Comparison of ENCODE assay signal across 29 cellular contexts in genomic region chr15:46329876-46330275, GRCh38.
"Had no signal": no experiment of that assay in that cellular context is flagged by ENCODE, and none has a peak within 500 bp of the region (broad histone marks: within the 10 kb centered on the region; RNA-seq: fewer than 3 reads in every experiment).

No MANE protein-coding gene starts in this region.

- DNase-seq: stimulated activated CD4-positive, alpha-beta T cell treated with anti-CD3 and anti-CD28 coated beads, Interleukin-2, amount 100 ng/mL, for 48 hours; stimulated activated CD4-positive, alpha-beta T cell treated with anti-CD3 and anti-CD28 coated beads, Interleukin-4, amount 100 ng/mL, for 1 hour; stimulated activated CD4-positive, alpha-beta T cell treated with anti-CD3 and anti-CD28 coated beads, Interleukin-4, amount 100 ng/mL, for 24 hours; stimulated activated CD4-positive, alpha-beta T cell treated with anti-CD3 and anti-CD28 coated beads, Interleukin-4, amount 100 ng/mL, for 4 hours; stimulated activated CD8-positive, alpha-beta memory T cell treated with anti-CD3 and anti-CD28 coated beads, Interleukin-4, amount 100 ng/mL, for 48 hours; stimulated activated naive B cell treated with anti-CD40 and anti-IgM and Interleukin-4, amounts not matched to agents 10 μg/mL and 1 μg/mL and 100 μg/mL, for 72 hours; stimulated activated naive CD4-positive, alpha-beta T cell; stimulated activated naive CD4-positive, alpha-beta T cell treated with Interleukin-2 at 50 U/mL for 16 hours; stimulated activated naive CD8-positive, alpha-beta T cell treated with anti-CD3 and anti-CD28 coated beads, Interleukin-15, amount 100 ng/mL, for 72 hours; stimulated activated naive CD8-positive, alpha-beta T cell treated with anti-CD3 and anti-CD28 coated beads, Interleukin-15, Interleukin-2, amounts not matched to agents 100 U/mL and 50 U/mL, for 24 hours; stomach; substantia nigra; testis; thyroid gland; tibial artery; transverse colon; trophoblast cell; upper lobe of left lung; upper lobe of right lung; uterus had no signal

- FAIRE-seq: urothelium cell line had no signal

- H3K9me3 ChIP-seq: stomach, suprapubic skin, testis, thoracic aorta, thyroid gland, tibial artery, tibial nerve, transverse colon, upper lobe of left lung, upper lobe of right lung, uterus, vagina had no signal

- H3K4me3 Mint-ChIP-seq: stimulated activated effector memory CD8-positive, alpha-beta T cell treated with anti-CD3 and anti-CD28 coated beads, Interleukin-12 subunit alpha, Interleukin-12 subunit beta, amount 100 ng/mL, for 72 hours; stimulated activated memory B cell treated with anti-CD40 and anti-IgM and Interleukin-4, amounts not matched to agents 10 μg/mL and 1 μg/mL and 100 μg/mL, for 72 hours; stimulated activated naive B cell treated with anti-CD40 and anti-IgM and Interleukin-4, amounts not matched to agents 10 μg/mL and 1 μg/mL and 100 μg/mL, for 72 hours; stimulated activated naive CD8-positive, alpha-beta T cell treated with anti-CD3 and anti-CD28 coated beads, Interleukin-15, amount 100 ng/mL, for 72 hours; stimulated activated naive CD8-positive, alpha-beta T cell treated with anti-CD3 and anti-CD28 coated beads, Interleukin-15, Interleukin-2, amounts not matched to agents 100 ng/mL and 50 ng/mL, for 24 hours; type B pancreatic cell had no signal

- ATAC-seq: stimulated activated effector memory CD8-positive, alpha-beta T cell treated with anti-CD3 and anti-CD28 coated beads, Interleukin-12 subunit alpha, Interleukin-12 subunit beta, amount 100 ng/mL, for 72 hours; stimulated activated memory B cell treated with anti-CD40 and anti-IgM and Interleukin-4, amounts not matched to agents 10 μg/mL and 1 μg/mL and 100 μg/mL, for 72 hours; stimulated activated naive B cell treated with anti-CD40 and anti-IgM and Interleukin-4, amounts not matched to agents 10 μg/mL and 1 μg/mL and 100 μg/mL, for 72 hours; stimulated activated naive CD8-positive, alpha-beta T cell treated with anti-CD3 and anti-CD28 coated beads, Interleukin-15, amount 100 ng/mL, for 72 hours; stimulated activated naive CD8-positive, alpha-beta T cell treated with anti-CD3 and anti-CD28 coated beads, Interleukin-15, Interleukin-2, amounts not matched to agents 100 U/mL and 50 U/mL, for 24 hours; upper lobe of right lung had no signal

- H3K4me1 ChIP-seq: stomach, suprapubic skin, testis, thyroid gland, tibial artery, tibial nerve, transverse colon, upper lobe of left lung, upper lobe of right lung, uterus, vagina had no signal

- H3K27ac Mint-ChIP-seq: stimulated activated effector memory CD8-positive, alpha-beta T cell treated with anti-CD3 and anti-CD28 coated beads, Interleukin-12 subunit alpha, Interleukin-12 subunit beta, amount 100 ng/mL, for 72 hours; stimulated activated memory B cell treated with anti-CD40 and anti-IgM and Interleukin-4, amounts not matched to agents 10 μg/mL and 1 μg/mL and 100 μg/mL, for 72 hours; stimulated activated naive B cell treated with anti-CD40 and anti-IgM and Interleukin-4, amounts not matched to agents 10 μg/mL and 1 μg/mL and 100 μg/mL, for 72 hours; stimulated activated naive CD8-positive, alpha-beta T cell treated with anti-CD3 and anti-CD28 coated beads, Interleukin-15, amount 100 ng/mL, for 72 hours; stimulated activated naive CD8-positive, alpha-beta T cell treated with anti-CD3 and anti-CD28 coated beads, Interleukin-15, Interleukin-2, amounts not matched to agents 100 ng/mL and 50 ng/mL, for 24 hours; type B pancreatic cell had no signal

- H3K27ac ChIP-seq: stomach, suprapubic skin, testis, thoracic aorta, thyroid gland, tibial artery, tibial nerve, transverse colon, upper lobe of left lung, upper lobe of right lung, uterus, vagina had no signal

- H3K4me3 ChIP-seq: stomach, suprapubic skin, testis, thoracic aorta, thyroid gland, tibial artery, tibial nerve, transverse colon, upper lobe of left lung, upper lobe of right lung, uterus, vagina had no signal

- H3K27me3 ChIP-seq: stomach, suprapubic skin, testis, thyroid gland, tibial artery, tibial nerve, transverse colon, upper lobe of left lung, upper lobe of right lung, uterus, vagina had no signal

- H3K9me3 Mint-ChIP-seq: stimulated activated memory B cell treated with anti-CD40 and anti-IgM and Interleukin-4, amounts not matched to agents 10 μg/mL and 1 μg/mL and 100 μg/mL, for 72 hours; stimulated activated naive CD8-positive, alpha-beta T cell treated with anti-CD3 and anti-CD28 coated beads, Interleukin-15, amount 100 ng/mL, for 72 hours; type B pancreatic cell had no signal

- H3K36me3 ChIP-seq: stomach, suprapubic skin, thoracic aorta, thyroid gland, tibial artery, tibial nerve, transverse colon, upper lobe of left lung, upper lobe of right lung, uterus, vagina had no signal

- H3K27me3 Mint-ChIP-seq: stimulated activated memory B cell treated with anti-CD40 and anti-IgM and Interleukin-4, amounts not matched to agents 10 μg/mL and 1 μg/mL and 100 μg/mL, for 72 hours; stimulated activated naive B cell treated with anti-CD40 and anti-IgM and Interleukin-4, amounts not matched to agents 10 μg/mL and 1 μg/mL and 100 μg/mL, for 72 hours; stimulated activated naive CD8-positive, alpha-beta T cell treated with anti-CD3 and anti-CD28 coated beads, Interleukin-15, amount 100 ng/mL, for 72 hours; type B pancreatic cell had no signal

- H3K36me3 Mint-ChIP-seq: stimulated activated effector memory CD8-positive, alpha-beta T cell treated with anti-CD3 and anti-CD28 coated beads, Interleukin-12 subunit alpha, Interleukin-12 subunit beta, amount 100 ng/mL, for 72 hours; stimulated activated memory B cell treated with anti-CD40 and anti-IgM and Interleukin-4, amounts not matched to agents 10 μg/mL and 1 μg/mL and 100 μg/mL, for 72 hours; stimulated activated naive B cell treated with anti-CD40 and anti-IgM and Interleukin-4, amounts not matched to agents 10 μg/mL and 1 μg/mL and 100 μg/mL, for 72 hours; type B pancreatic cell had no signal

- H3K4me1 Mint-ChIP-seq: stimulated activated effector memory CD8-positive, alpha-beta T cell treated with anti-CD3 and anti-CD28 coated beads, Interleukin-12 subunit alpha, Interleukin-12 subunit beta, amount 100 ng/mL, for 72 hours; stimulated activated memory B cell treated with anti-CD40 and anti-IgM and Interleukin-4, amounts not matched to agents 10 μg/mL and 1 μg/mL and 100 μg/mL, for 72 hours; stimulated activated naive B cell treated with anti-CD40 and anti-IgM and Interleukin-4, amounts not matched to agents 10 μg/mL and 1 μg/mL and 100 μg/mL, for 72 hours; stimulated activated naive CD8-positive, alpha-beta T cell treated with anti-CD3 and anti-CD28 coated beads, Interleukin-15, amount 100 ng/mL, for 72 hours had no signal
